1 cellular context compared by ENCODE assay signal in genomic region chr18:11957636-11958035, GRCh38.
TF ChIP-seq lines count a peak whose summit lies in the region.

No MANE protein-coding gene starts in this region.

TF ChIP-seq in HepG2, 621 proteins besides CTCF, POLR2A, EP300 and RAD21 (continued from another document):
- no peak for TF ChIP-seq CREB3 (CRISPR knock-in tag; IDR thresholded peaks at IDR 0.05)
- 0 out of 2 replicates have a peak, but pooled peaks have one; percentile 23 for TF ChIP-seq ZNF205 (CRISPR knock-in tag; IDR thresholded peaks at IDR 0.05)
- no peak for TF ChIP-seq ZNF557 (CRISPR knock-in tag; IDR thresholded peaks at IDR 0.05)
- TF ChIP-seq, protein P1, sequence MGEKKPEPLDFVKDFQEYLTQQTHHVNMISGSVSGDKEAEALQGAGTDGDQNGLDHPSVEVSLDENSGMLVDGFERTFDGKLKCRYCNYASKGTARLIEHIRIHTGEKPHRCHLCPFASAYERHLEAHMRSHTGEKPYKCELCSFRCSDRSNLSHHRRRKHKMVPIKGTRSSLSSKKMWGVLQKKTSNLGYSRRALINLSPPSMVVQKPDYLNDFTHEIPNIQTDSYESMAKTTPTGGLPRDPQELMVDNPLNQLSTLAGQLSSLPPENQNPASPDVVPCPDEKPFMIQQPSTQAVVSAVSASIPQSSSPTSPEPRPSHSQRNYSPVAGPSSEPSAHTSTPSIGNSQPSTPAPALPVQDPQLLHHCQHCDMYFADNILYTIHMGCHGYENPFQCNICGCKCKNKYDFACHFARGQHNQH (CRISPR knock-in tag; IDR thresholded peaks at IDR 0.05) = peak; percentile 26; the same call in 1 of the 2 replicates
- peak; percentile 50 for TF ChIP-seq GATAD2A (CRISPR knock-in tag; IDR thresholded peaks at IDR 0.05)
- TF ChIP-seq ETV5 (CRISPR knock-in tag; IDR thresholded peaks at IDR 0.05; ENCODE audit: borderline replicate concordance) = no peak
- TF ChIP-seq ZC3H4 (CRISPR knock-in tag; IDR thresholded peaks at IDR 0.05; ENCODE audit: borderline replicate concordance) = no peak
- 0 out of 2 replicates have a peak, but pooled peaks have one; percentile 27 for TF ChIP-seq THRA (CRISPR knock-in tag; IDR thresholded peaks at IDR 0.05; ENCODE audit: borderline replicate concordance)
- no peak for TF ChIP-seq ZFP41 (CRISPR knock-in tag; IDR thresholded peaks at IDR 0.05; ENCODE audit: borderline replicate concordance)
- peak; percentile 27; the same call in 1 of the 2 replicates for TF ChIP-seq PAXIP1 (CRISPR knock-in tag; conservative IDR thresholded peaks at IDR 0.05)
- TF ChIP-seq CEBPG (CRISPR knock-in tag; IDR thresholded peaks at IDR 0.05) = peak; percentile 40; the same call in 1 of the 2 replicates
- TF ChIP-seq ZFAT (CRISPR knock-in tag; conservative IDR thresholded peaks at IDR 0.05) = no peak
- peak; percentile 51 for TF ChIP-seq RARA (CRISPR knock-in tag; IDR thresholded peaks at IDR 0.05)
- TF ChIP-seq NCOR1 (IDR thresholded peaks at IDR 0.05; ENCODE audit: borderline replicate concordance, low read length) = 0 out of 2 replicates have a peak, but pooled peaks have one; percentile 28
- peak; percentile 23; the same call in 1 of the 2 replicates for TF ChIP-seq CREM (IDR thresholded peaks at IDR 0.05)
- TF ChIP-seq CREM (CRISPR knock-in tag; IDR thresholded peaks at IDR 0.05) = no peak
- 0 out of 2 replicates have a peak, but pooled peaks have one; percentile 64 for TF ChIP-seq ZMYM2 (CRISPR knock-in tag; IDR thresholded peaks at IDR 0.05)
- 0 out of 2 replicates have a peak, but pooled peaks have one; percentile 36 for TF ChIP-seq SP5 (CRISPR knock-in tag; IDR thresholded peaks at IDR 0.05; ENCODE audit: borderline replicate concordance, low read depth)
- TF ChIP-seq ZBTB3 (CRISPR knock-in tag; IDR thresholded peaks at IDR 0.05; ENCODE audit: borderline replicate concordance, low read depth) = no peak
- TF ChIP-seq SKI (IDR thresholded peaks at IDR 0.05; ENCODE audit: partially characterized antibody) = peak; percentile 74
- peak; percentile 53 for TF ChIP-seq FOXP4 (CRISPR knock-in tag; IDR thresholded peaks at IDR 0.05)
- TF ChIP-seq ZNF766 (CRISPR knock-in tag; IDR thresholded peaks at IDR 0.05; ENCODE audit: borderline replicate concordance) = no peak
- no peak for TF ChIP-seq ZNF678 (CRISPR knock-in tag; IDR thresholded peaks at IDR 0.05)
- TF ChIP-seq FOXO4 (CRISPR knock-in tag; conservative IDR thresholded peaks at IDR 0.05) = no peak
- TF ChIP-seq, protein P2, sequence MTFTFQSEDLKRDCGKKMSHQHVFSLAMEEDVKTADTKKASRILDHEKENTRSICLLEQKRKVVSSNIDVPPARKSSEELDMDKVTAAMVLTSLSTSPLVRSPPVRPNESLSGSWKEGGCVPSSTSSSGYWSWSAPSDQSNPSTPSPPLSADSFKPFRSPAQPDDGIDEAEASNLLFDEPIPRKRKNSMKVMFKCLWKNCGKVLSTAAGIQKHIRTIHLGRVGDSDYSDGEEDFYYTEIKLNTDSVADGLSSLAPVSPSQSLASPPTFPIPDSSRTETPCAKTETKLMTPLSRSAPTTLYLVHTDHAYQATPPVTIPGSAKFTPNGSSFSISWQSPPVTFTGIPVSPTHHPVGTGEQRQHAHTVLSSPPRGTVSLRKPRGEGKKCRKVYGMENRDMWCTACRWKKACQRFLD (CRISPR knock-in tag; IDR thresholded peaks at IDR 0.05; ENCODE audit: borderline replicate concordance) = no peak
- 0 out of 2 replicates have a peak, but pooled peaks have one; percentile 31 for TF ChIP-seq HNF4A (CRISPR knock-in tag; IDR thresholded peaks at IDR 0.05)
- no peak for TF ChIP-seq NFRKB (IDR thresholded peaks at IDR 0.05)
- no peak for TF ChIP-seq ZNF350 (CRISPR knock-in tag; IDR thresholded peaks at IDR 0.05; ENCODE audit: borderline replicate concordance, low read depth)
- no peak for TF ChIP-seq FOXA1 (IDR thresholded peaks at IDR 0.05)
- peak; percentile 33 for TF ChIP-seq FOXA1 (CRISPR knock-in tag; IDR thresholded peaks at IDR 0.05)
- TF ChIP-seq DNMT3B (CRISPR knock-in tag; conservative IDR thresholded peaks at IDR 0.05) = no peak
- no peak for TF ChIP-seq GATA4 (IDR thresholded peaks at IDR 0.05; ENCODE audit: borderline replicate concordance, low read depth)
- TF ChIP-seq, protein P3, sequence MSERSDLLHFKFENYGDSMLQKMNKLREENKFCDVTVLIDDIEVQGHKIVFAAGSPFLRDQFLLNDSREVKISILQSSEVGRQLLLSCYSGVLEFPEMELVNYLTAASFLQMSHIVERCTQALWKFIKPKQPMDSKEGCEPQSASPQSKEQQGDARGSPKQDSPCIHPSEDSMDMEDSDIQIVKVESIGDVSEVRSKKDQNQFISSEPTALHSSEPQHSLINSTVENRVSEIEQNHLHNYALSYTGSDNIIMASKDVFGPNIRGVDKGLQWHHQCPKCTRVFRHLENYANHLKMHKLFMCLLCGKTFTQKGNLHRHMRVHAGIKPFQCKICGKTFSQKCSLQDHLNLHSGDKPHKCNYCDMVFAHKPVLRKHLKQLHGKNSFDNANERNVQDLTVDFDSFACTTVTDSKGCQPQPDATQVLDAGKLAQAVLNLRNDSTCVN (CRISPR knock-in tag; IDR thresholded peaks at IDR 0.05; ENCODE audit: borderline replicate concordance) = peak; percentile 59; the same call in 1 of the 2 replicates
- TF ChIP-seq ZNF770 (CRISPR knock-in tag; IDR thresholded peaks at IDR 0.05) = no peak
- peak; percentile 55; the same call in 1 of the 2 replicates for TF ChIP-seq ARID5B (CRISPR knock-in tag; IDR thresholded peaks at IDR 0.05)
